Comparison of ENCODE assay signal across 19 cellular contexts in genomic region chrX:2715066-2715600, GRCh38. TPM values are rescaled to one million over a fixed set of nuclear protein-coding genes. Genes with fewer than 3 reads are reported as not detected.
DNase-seq lines count a peak whose midpoint lies in the region; ATAC-seq and TF ChIP-seq lines count a peak whose summit lies in the region.
"Had no signal": no experiment of that assay in that cellular context is flagged by ENCODE, and none has a peak within 500 bp of the region (broad histone marks: within the 10 kb centered on the region; RNA-seq: fewer than 3 reads in every experiment).

No MANE protein-coding gene starts in this region.

- CTCF ChIA-PET in Caco-2 (lab: Charles Lee): no interaction called here

- no TSS peak for BruUV-seq in Caco-2 (replicated peaks; lab: Mats Ljungman, UMichigan)

- H3K4me3 Mint-ChIP-seq in activated T-cell treated with anti-CD3 and anti-CD28 coated beads, Interleukin-2, amount 50 U/mL, for 24 hours: no peak overlapping the region
- H3K4me3 Mint-ChIP-seq in Caco-2 (ENCODE audit: unreplicated experiment): peak overlapping the region; percentile 50
- H3K4me3 Mint-ChIP-seq in activated naive CD8-positive, alpha-beta T cell treated with anti-CD3 and anti-CD28 coated beads for 36 hours: no peak overlapping the region
- no peak overlapping the region for H3K4me3 Mint-ChIP-seq in natural killer cell treated with Interleukin-12 subunit alpha and Interleukin-12 subunit beta and Interleukin-15 and Interleukin-18, amount 100 ng/mL, for 72 hours
- H3K4me3 Mint-ChIP-seq: GM23338 had no signal

- H3K36me3 ChIP-seq in Caco-2 (ENCODE audit: control insufficient read depth, insufficient read depth, low read length): peaks cover 9% of the 10 kb centered on the region

- no peaks in the 10 kb centered on the region for H3K27me3 Mint-ChIP-seq in activated T-cell treated with anti-CD3 and anti-CD28 coated beads, Interleukin-2, amount 50 U/mL, for 24 hours
- no peaks in the 10 kb centered on the region for H3K27me3 Mint-ChIP-seq in Caco-2 (ENCODE audit: insufficient read depth, unreplicated experiment)
- H3K27me3 Mint-ChIP-seq in activated naive CD8-positive, alpha-beta T cell treated with anti-CD3 and anti-CD28 coated beads for 36 hours: no peaks in the 10 kb centered on the region
- H3K27me3 Mint-ChIP-seq in natural killer cell treated with Interleukin-12 subunit alpha and Interleukin-12 subunit beta and Interleukin-15 and Interleukin-18, amount 100 ng/mL, for 72 hours: no peaks in the 10 kb centered on the region

- no peaks in the 10 kb centered on the region for H3K9me3 Mint-ChIP-seq in activated T-cell treated with anti-CD3 and anti-CD28 coated beads, Interleukin-2, amount 50 U/mL, for 24 hours
- no peaks in the 10 kb centered on the region for H3K9me3 Mint-ChIP-seq in Caco-2 (ENCODE audit: unreplicated experiment)
- H3K9me3 Mint-ChIP-seq in activated naive CD8-positive, alpha-beta T cell treated with anti-CD3 and anti-CD28 coated beads for 36 hours: no peaks in the 10 kb centered on the region
- H3K9me3 Mint-ChIP-seq in natural killer cell treated with Interleukin-12 subunit alpha and Interleukin-12 subunit beta and Interleukin-15 and Interleukin-18, amount 100 ng/mL, for 72 hours: no peaks in the 10 kb centered on the region
- H3K9me3 Mint-ChIP-seq: GM23338 had no signal

- no peak for ATAC-seq in natural killer cell treated with Interleukin-12 subunit alpha and Interleukin-12 subunit beta and Interleukin-15 and Interleukin-18, amount 100 ng/mL, for 72 hours
- ATAC-seq in GM18867 (IDR thresholded peaks at IDR 0.05; ENCODE audit: unreplicated experiment): no peak
- ATAC-seq: GM23338 had no signal

- peaks cover 28% of the 10 kb centered on the region for H3K4me1 ChIP-seq in Caco-2

- no peak for DNase-seq in activated T-cell treated with anti-CD3 and anti-CD28 coated beads, Interleukin-2, amount 50 U/mL, for 24 hours
- DNase-seq in activated T-cell treated with anti-CD3 and anti-CD28 coated beads, Interleukin-2, amount 50 U/mL, for 48 hours: no peak
- peak; percentile 75 to 88 for DNase-seq in Caco-2
- DNase-seq in activated naive CD8-positive, alpha-beta T cell treated with anti-CD3 and anti-CD28 coated beads for 36 hours: no peak
- DNase-seq in natural killer cell treated with Interleukin-12 subunit alpha and Interleukin-12 subunit beta and Interleukin-15 and Interleukin-18, amount 100 ng/mL, for 72 hours (ENCODE audit: low spot score): no peak
- no peak for DNase-seq in middle frontal gyrus (ENCODE audit: extremely low spot score, low spot score)
- DNase-seq in effector CD4-positive, alpha-beta T cell: no peak
- DNase-seq: ACHN; activated CD4-positive, CD25-positive, alpha-beta regulatory T cell treated with anti-CD3 and anti-CD28 coated beads, Interleukin-2, amount 50 U/mL, for 72 hours; DMS79 treated with DMSO at 0.1 percent for 48 hours; midbrain; NCI-H1417; NCI-H2171 treated with DMSO at 0.1 percent for 48 hours; OCI-M1; T1000; tibial artery had no signal

- TF ChIP-seq CTCF in Caco-2 (IDR thresholded peaks at IDR 0.05; ENCODE audit: insufficient read depth in 1 of 2, low read depth in 1 of 2, low read length in 1 of 2, severe bottlenecking in 1 of 2, unreplicated experiment in 1 of 2): peak; percentile 13 to 22

- no peak overlapping the region for H3K4me3 ChIP-seq in Caco-2 (ENCODE audit: low read depth, low read length)
- H3K4me3 ChIP-seq: GM23338, tibial artery had no signal

- intact Hi-C loops in Caco-2 (cut with micrococcal nuclease; ENCODE audit: unreplicated experiment): loop anchor here (1.0 to 2.0 kb wide), 2 partner anchors 24 to 60 kb away; partner anchors contain the start of gene CD99

- peaks cover 62% of the 10 kb centered on the region for H3K4me1 Mint-ChIP-seq in activated T-cell treated with anti-CD3 and anti-CD28 coated beads, Interleukin-2, amount 50 U/mL, for 24 hours (ENCODE audit: low read depth)
- H3K4me1 Mint-ChIP-seq in Caco-2 (ENCODE audit: low read depth, unreplicated experiment): peaks cover 26% of the 10 kb centered on the region
- peaks cover 53% of the 10 kb centered on the region for H3K4me1 Mint-ChIP-seq in activated naive CD8-positive, alpha-beta T cell treated with anti-CD3 and anti-CD28 coated beads for 36 hours
- H3K4me1 Mint-ChIP-seq in natural killer cell treated with Interleukin-12 subunit alpha and Interleukin-12 subunit beta and Interleukin-15 and Interleukin-18, amount 100 ng/mL, for 72 hours (ENCODE audit: low read depth in 2 of 2): peaks cover 21 to 31% of the 10 kb centered on the region in 2 donors

- H3K9me3 ChIP-seq in Caco-2: no peaks in the 10 kb centered on the region
- H3K9me3 ChIP-seq: tibial artery had no signal

- peak overlapping the region; percentile 76 for H3K27ac Mint-ChIP-seq in activated T-cell treated with anti-CD3 and anti-CD28 coated beads, Interleukin-2, amount 50 U/mL, for 24 hours
- peak overlapping the region; percentile 65 for H3K27ac Mint-ChIP-seq in Caco-2 (ENCODE audit: unreplicated experiment)
- peak overlapping the region; percentile 78 for H3K27ac Mint-ChIP-seq in activated naive CD8-positive, alpha-beta T cell treated with anti-CD3 and anti-CD28 coated beads for 36 hours
- peak overlapping the region; percentile 29 to 44 for H3K27ac Mint-ChIP-seq in natural killer cell treated with Interleukin-12 subunit alpha and Interleukin-12 subunit beta and Interleukin-15 and Interleukin-18, amount 100 ng/mL, for 72 hours
- H3K27ac Mint-ChIP-seq: GM23338 had no signal

- POLR2A ChIA-PET in Caco-2 (lab: Charles Lee): no interaction called here

- peaks cover 59% of the 10 kb centered on the region for H3K36me3 Mint-ChIP-seq in activated T-cell treated with anti-CD3 and anti-CD28 coated beads, Interleukin-2, amount 50 U/mL, for 24 hours (ENCODE audit: low read depth)
- H3K36me3 Mint-ChIP-seq in Caco-2 (ENCODE audit: insufficient read depth, unreplicated experiment): peaks cover 58% of the 10 kb centered on the region
- peaks cover 66% of the 10 kb centered on the region for H3K36me3 Mint-ChIP-seq in activated naive CD8-positive, alpha-beta T cell treated with anti-CD3 and anti-CD28 coated beads for 36 hours
- H3K36me3 Mint-ChIP-seq in natural killer cell treated with Interleukin-12 subunit alpha and Interleukin-12 subunit beta and Interleukin-15 and Interleukin-18, amount 100 ng/mL, for 72 hours: peaks cover 17% of the 10 kb centered on the region

- H3K27me3 ChIP-seq in Caco-2 (replicated peaks; ENCODE audit: control insufficient read depth, insufficient read depth, low read length): no peaks in the 10 kb centered on the region
- H3K27me3 ChIP-seq: tibial artery had no signal

RNA-seq across cellular contexts. Expression of gene CD99, which starts 24.0 kb away (rescaled TPM):
- 362 and 407 TPM in 2 replicates for total RNA-seq in Caco-2 (2022)
- total RNA-seq in activated naive CD8-positive, alpha-beta T cell treated with anti-CD3 and anti-CD28 coated beads for 36 hours: 100 to 1,000 TPM; 112 to 116 TPM
- total RNA-seq in natural killer cell treated with Interleukin-12 subunit alpha and Interleukin-12 subunit beta and Interleukin-15 and Interleukin-18, amount 100 ng/mL, for 72 hours: 100 to 1,000 TPM; 121 to 159 TPM

RNA-seq across cellular contexts. Expression of gene XG, which starts 36.7 kb away (rescaled TPM):
- 1.2 and 1.3 TPM in 2 replicates for total RNA-seq in Caco-2 (2022)
- not detected for total RNA-seq in activated naive CD8-positive, alpha-beta T cell treated with anti-CD3 and anti-CD28 coated beads for 36 hours
- not detected for total RNA-seq in natural killer cell treated with Interleukin-12 subunit alpha and Interleukin-12 subunit beta and Interleukin-15 and Interleukin-18, amount 100 ng/mL, for 72 hours
- total RNA-seq: cerebellum had no signal

Comparison
In these comparisons a context has a peak if more than half of its experiments do, and no peak if none do; other contexts are left out.
1. DNase-seq: peak in Caco-2 (2 of 2); none in activated T-cell treated with anti-CD3 and anti-CD28 coated beads, Interleukin-2, amount 50 U/mL, for 24 hours (single experiment), activated T-cell treated with anti-CD3 and anti-CD28 coated beads, Interleukin-2, amount 50 U/mL, for 48 hours (0 of 2), activated naive CD8-positive, alpha-beta T cell treated with anti-CD3 and anti-CD28 coated beads for 36 hours (single experiment), natural killer cell treated with Interleukin-12 subunit alpha and Interleukin-12 subunit beta and Interleukin-15 and Interleukin-18, amount 100 ng/mL, for 72 hours (single experiment), middle frontal gyrus (single experiment) and effector CD4-positive, alpha-beta T cell (single experiment).
2. Peak in every context shown above with its lines, with median percentiles within 50 percentile points of each other: H3K27ac Mint-ChIP-seq.